14 cellular contexts compared by ENCODE assay signal in genomic region chr6:11225990-11226389, GRCh38. TPM values are rescaled to one million over a fixed set of nuclear protein-coding genes. Genes with fewer than 3 reads are reported as not detected.
DNase-seq lines count a peak whose midpoint lies in the region; ATAC-seq and TF ChIP-seq lines count a peak whose summit lies in the region.
"Had no signal": no experiment of that assay in that cellular context is flagged by ENCODE, and none has a peak within 500 bp of the region (broad histone marks: within the 10 kb centered on the region; RNA-seq: fewer than 3 reads in every experiment).

No MANE protein-coding gene starts in this region.

- no peak for DNase-seq in breast epithelium (ENCODE audit: low spot score in 2 of 2)
- no peak for DNase-seq in mammary epithelial cell
- DNase-seq in activated CD8-positive, alpha-beta T cell treated with anti-CD3 and anti-CD28 coated beads for 36 hours = no peak
- DNase-seq in immature natural killer cell = no peak
- DNase-seq in thoracic aorta (ENCODE audit: low spot score) = no peak
- DNase-seq in islet precursor cell = no peak
- DNase-seq in SW480 (ENCODE audit: low spot score) = no peak
- DNase-seq: activated naive CD8-positive, alpha-beta T cell treated with anti-CD3 and anti-CD28 coated beads, Interleukin-2, amount 50 U/mL, for 24 hours; NCI-H69 had no signal

- H3K27ac ChIP-seq in breast epithelium (peak overlapping the region; percentile 1 to 48), mammary epithelial cell (ENCODE audit: insufficient read depth, low read depth, low read length) (no peak overlapping the region), thoracic aorta (peak overlapping the region; percentile 30 to 97)
- H3K27ac ChIP-seq: VCaP had no signal

- 91% methylated on average over 2 of the region's 2 CpGs for WGBS in mammary epithelial cell (ENCODE audit: low coverage, missing lambda C conversion rate)

- H3K9me3 Mint-ChIP-seq in activated CD8-positive, alpha-beta T cell treated with anti-CD3 and anti-CD28 coated beads for 36 hours = peaks cover 2% of the 10 kb centered on the region
- no peaks in the 10 kb centered on the region for H3K9me3 Mint-ChIP-seq in immature natural killer cell
- H3K9me3 Mint-ChIP-seq: activated naive CD8-positive, alpha-beta T cell treated with anti-CD3 and anti-CD28 coated beads, Interleukin-2, amount 50 U/mL, for 24 hours had no signal

- dilution Hi-C loops in mammary epithelial cell (cut with HindIII; ENCODE audit: low sequenced_read_pairs) = no loop called here

- no peak for ATAC-seq in activated CD8-positive, alpha-beta T cell treated with anti-CD3 and anti-CD28 coated beads for 36 hours
- ATAC-seq in thoracic aorta (ENCODE audit: insufficient number of reproducible peaks, low FRiP score, low read depth) (no peak), HG02885 (IDR thresholded peaks at IDR 0.05; ENCODE audit: poor library complexity, unreplicated experiment) (no peak)
- ATAC-seq: activated naive CD8-positive, alpha-beta T cell treated with anti-CD3 and anti-CD28 coated beads, Interleukin-2, amount 50 U/mL, for 24 hours; gastroesophageal sphincter; K562; SK-N-SH treated with all-trans-retinoic acid at 6 μM for 48 hours had no signal

- CTCF ChIA-PET in mammary epithelial cell (lab: Charles Lee; ENCODE audit: low non-redundant PET) = no interaction called here
- CTCF ChIA-PET in activated CD8-positive, alpha-beta T cell treated with anti-CD3 and anti-CD28 coated beads for 36 hours (lab: Charles Lee) = interaction anchor here (0.7 kb wide), 1 partner anchor 54 kb away, joined by 5 read pairs; no protein-coding TSS in a partner anchor

- no peaks in the 10 kb centered on the region for H3K9me3 ChIP-seq in breast epithelium
- H3K9me3 ChIP-seq in mammary epithelial cell (replicated peaks; ENCODE audit: insufficient read depth, low read length) = no peaks in the 10 kb centered on the region
- no peaks in the 10 kb centered on the region for H3K9me3 ChIP-seq in thoracic aorta
- H3K9me3 ChIP-seq: gastroesophageal sphincter had no signal

- no peaks in the 10 kb centered on the region for H3K27me3 ChIP-seq in breast epithelium
- no peaks in the 10 kb centered on the region for H3K27me3 ChIP-seq in mammary epithelial cell (ENCODE audit: insufficient read depth, low read length)
- no peaks in the 10 kb centered on the region for H3K27me3 ChIP-seq in thoracic aorta (replicated peaks; ENCODE audit: insufficient read depth)
- H3K27me3 ChIP-seq: gastroesophageal sphincter had no signal

- POLR2A ChIA-PET in activated CD8-positive, alpha-beta T cell treated with anti-CD3 and anti-CD28 coated beads for 36 hours (lab: Charles Lee) = no interaction called here

- H3K36me3 ChIP-seq in breast epithelium = no peaks in the 10 kb centered on the region
- no peaks in the 10 kb centered on the region for H3K36me3 ChIP-seq in mammary epithelial cell (ENCODE audit: insufficient read depth, low read length)
- H3K36me3 ChIP-seq in thoracic aorta = peaks cover under 1% of the 10 kb centered on the region
- H3K36me3 ChIP-seq: gastroesophageal sphincter had no signal

- no TSS peak for BruUV-seq in mammary epithelial cell (replicated peaks; lab: Mats Ljungman, UMichigan)

- H3K4me2 ChIP-seq in mammary epithelial cell (ENCODE audit: insufficient read depth, low read depth, low read length) = no peak overlapping the region

- H3K4me1 ChIP-seq in breast epithelium (peaks cover 0 to 11% of the 10 kb centered on the region in 2 donors), mammary epithelial cell (ENCODE audit: insufficient read depth, low read length) (peaks cover 41% of the 10 kb centered on the region), thoracic aorta (ENCODE audit: control insufficient read depth in 1 of 2, low read depth in 2 of 2) (peaks cover 37 to 77% of the 10 kb centered on the region in 2 donors)

- H2AFZ ChIP-seq in mammary epithelial cell (ENCODE audit: low read depth, low read length) = no peak overlapping the region

- in situ Hi-C loops in mammary epithelial cell (cut with MboI; ENCODE audit: low sequenced_read_pairs in 2 of 2) = loop anchor here in 1 of 2 donors (10.0 kb wide), 1 partner anchor 119 kb away; no protein-coding TSS in a partner anchor

- H3K4me1 Mint-ChIP-seq in activated CD8-positive, alpha-beta T cell treated with anti-CD3 and anti-CD28 coated beads for 36 hours (ENCODE audit: low read depth) = peaks cover 53% of the 10 kb centered on the region
- peaks cover 95 to 100% of the 10 kb centered on the region in 2 donors for H3K4me1 Mint-ChIP-seq in immature natural killer cell

- H3K4me3 ChIP-seq in breast epithelium (peak overlapping the region in 1 of 3 donors; percentile 12), mammary epithelial cell (replicated peaks in 1 of 3; ENCODE audit: insufficient read depth in 1 of 3, low read depth in 2 of 3, low read length in 3 of 3) (no peak overlapping the region), thoracic aorta (peak overlapping the region; percentile 13)
- H3K4me3 ChIP-seq: gastroesophageal sphincter, K562 had no signal

- TF ChIP-seq POLR2A in breast epithelium (IDR thresholded peaks at IDR 0.05) = no peak

- no peaks in the 10 kb centered on the region for H3K27me3 Mint-ChIP-seq in activated CD8-positive, alpha-beta T cell treated with anti-CD3 and anti-CD28 coated beads for 36 hours
- H3K27me3 Mint-ChIP-seq in immature natural killer cell (ENCODE audit: low read depth in 3 of 3) = peaks cover 3 to 8% (median 7%) of the 10 kb centered on the region in 3 donors
- H3K27me3 Mint-ChIP-seq: activated naive CD8-positive, alpha-beta T cell treated with anti-CD3 and anti-CD28 coated beads, Interleukin-2, amount 50 U/mL, for 24 hours had no signal

- peak overlapping the region; percentile 67 for H3K27ac Mint-ChIP-seq in activated CD8-positive, alpha-beta T cell treated with anti-CD3 and anti-CD28 coated beads for 36 hours
- peak overlapping the region; percentile 91 to 98 (median 96) for H3K27ac Mint-ChIP-seq in immature natural killer cell

- peaks cover 38% of the 10 kb centered on the region for H3K36me3 Mint-ChIP-seq in activated CD8-positive, alpha-beta T cell treated with anti-CD3 and anti-CD28 coated beads for 36 hours (ENCODE audit: low read depth)
- H3K36me3 Mint-ChIP-seq in immature natural killer cell = peaks cover 0 to 7% (median 3%) of the 10 kb centered on the region in 3 donors

- TF ChIP-seq CTCF in breast epithelium (IDR thresholded peaks at IDR 0.05) (no peak), mammary epithelial cell (conservative IDR thresholded peaks at IDR 0.05 in 1 of 2, IDR thresholded peaks at IDR 0.05 in 1 of 2; ENCODE audit: extremely low read depth in 1 of 2, insufficient read depth in 1 of 2, low read depth in 1 of 2, low read length in 2 of 2) (no peak), thoracic aorta (IDR thresholded peaks at IDR 0.05) (no peak)
- TF ChIP-seq CTCF in activated CD8-positive, alpha-beta T cell treated with anti-CD3 and anti-CD28 coated beads for 36 hours (IDR thresholded peaks at IDR 0.05) = no peak

- intact Hi-C loops in breast epithelium (cut with DNase I; ENCODE audit: low total_unique reads) = no loop called here
- intact Hi-C loops in mammary epithelial cell (cut with micrococcal nuclease) = no loop called here
- intact Hi-C loops in activated CD8-positive, alpha-beta T cell treated with anti-CD3 and anti-CD28 coated beads for 36 hours (cut with micrococcal nuclease) = no loop called here

- peaks cover 65% of the 10 kb centered on the region for H3K79me2 ChIP-seq in mammary epithelial cell (ENCODE audit: insufficient read depth, low read length)

- no peak overlapping the region for H3K9ac ChIP-seq in mammary epithelial cell (ENCODE audit: insufficient read depth, low read length)

- no peaks in the 10 kb centered on the region for H4K20me1 ChIP-seq in mammary epithelial cell (ENCODE audit: insufficient read depth, low read length)

- no peak overlapping the region for H3K4me3 Mint-ChIP-seq in activated CD8-positive, alpha-beta T cell treated with anti-CD3 and anti-CD28 coated beads for 36 hours
- H3K4me3 Mint-ChIP-seq in immature natural killer cell = peak overlapping the region; percentile 12 to 72 (median 59)

RNA-seq across cellular contexts. Expression of gene NEDD9, which starts 6.5 kb away (rescaled TPM):
- total RNA-seq in breast epithelium (100 to 1,000 TPM in 1 of 3 donors, 10 to 100 TPM in 2; 41.4 to 108 (median 79.2) TPM), mammary epithelial cell (10 to 100 TPM in 1 of 2 donors, 1 to 10 TPM in 1; 7.8 to 69.7 TPM), thoracic aorta (100 to 1,000 TPM; 122 to 181 TPM)
- polyA plus RNA-seq in mammary epithelial cell (4.8 TPM), immature natural killer cell (10 to 100 TPM; 26.2 to 73.6 (median 27.6) TPM)
- polyA minus RNA-seq in mammary epithelial cell = 3.5 TPM
- 10 to 100 TPM; 26.6 to 29.7 TPM for total RNA-seq in activated CD8-positive, alpha-beta T cell treated with anti-CD3 and anti-CD28 coated beads for 36 hours
